Comparison of ENCODE assay signal across 31 cellular contexts in genomic region chr1:56795864-56796263, GRCh38. TPM values are rescaled to one million over a fixed set of nuclear protein-coding genes. Genes with fewer than 3 reads are reported as not detected.
"Had no signal": no experiment of that assay in that cellular context is flagged by ENCODE, and none has a peak within 500 bp of the region (broad histone marks: within the 10 kb centered on the region; RNA-seq: fewer than 3 reads in every experiment).

No MANE protein-coding gene starts in this region.

- DNase-seq: hypothalamus; immature natural killer cell; kidney; left colon; left lung; mesendoderm; naive B cell; natural killer cell; nephron progenitor cell; ovary; right cardiac atrium; sigmoid colon; small intestine; stimulated activated CD4-positive, alpha-beta T cell treated with anti-CD3 and anti-CD28 coated beads, Interleukin-1b, Interleukin-23, amount 100 ng/mL, for 48 hours; stimulated activated CD4-positive, alpha-beta T cell treated with anti-CD3 and anti-CD28 coated beads, Interleukin-2, amount 100 ng/mL, for 48 hours; stimulated activated CD4-positive, alpha-beta T cell treated with anti-CD3 and anti-CD28 coated beads, Interleukin-4, amount 100 ng/mL, for 4 hours; stimulated activated CD8-positive, alpha-beta memory T cell treated with anti-CD3 and anti-CD28 coated beads, Interleukin-4, amount 100 ng/mL, for 48 hours; stimulated activated naive CD4-positive, alpha-beta T cell treated with Interleukin-2 at 50 U/mL for 16 hours; stimulated activated naive CD8-positive, alpha-beta T cell treated with anti-CD3 and anti-CD28 coated beads, Interleukin-15, amount 100 ng/mL, for 72 hours; substantia nigra; uterus had no signal

- H3K4me1 ChIP-seq: left lung, uterus had no signal

- ATAC-seq: left colon; left lung; natural killer cell; right cardiac atrium; stimulated activated memory B cell treated with anti-CD40 and anti-IgM and Interleukin-4, amounts not matched to agents 10 μg/mL and 1 μg/mL and 100 μg/mL, for 72 hours; stimulated activated naive CD8-positive, alpha-beta T cell treated with anti-CD3 and anti-CD28 coated beads, Interleukin-15, amount 100 ng/mL, for 72 hours had no signal

- H3K4me3 ChIP-seq: left lung, lung, ovary, sigmoid colon, tibial nerve, uterus had no signal

- H3K36me3 ChIP-seq: left lung, ovary, sigmoid colon, tibial nerve, uterus had no signal

- H3K27me3 ChIP-seq: ovary, sigmoid colon, tibial nerve, uterus had no signal

- H3K9me3 ChIP-seq: left lung, ovary, sigmoid colon, tibial nerve, uterus had no signal

- H3K27ac ChIP-seq: left lung, ovary, sigmoid colon, tibial nerve, uterus had no signal

RNA-seq across cellular contexts. Expression of gene FYB2, which starts 23.3 kb away (rescaled TPM):
- total RNA-seq: mononuclear cell, natural killer cell, omental fat pad, pulmonary artery endothelial cell, sigmoid colon, tibial nerve had no signal
- polyA plus RNA-seq: immature natural killer cell had no signal

RNA-seq across cellular contexts. Expression of gene C8A, which starts 58.7 kb away (rescaled TPM):
- total RNA-seq: left colon, left lung, lower leg skin, mesothelial cell of epicardium, mononuclear cell, natural killer cell, omental fat pad, pulmonary artery endothelial cell, renal cortical epithelial cell, right cardiac atrium, sigmoid colon, temporal lobe, tibial nerve, uterus had no signal
- polyA plus RNA-seq: immature natural killer cell, ovary, right cardiac atrium, sigmoid colon had no signal
